In genomic region chr5:16918891-16919671, GRCh38 we compare ENCODE assay signal across 1 cellular context.
TF ChIP-seq lines count a peak whose summit lies in the region.

No MANE protein-coding gene starts in this region.

TF ChIP-seq in A549, 52 proteins besides CTCF, POLR2A, EP300 and RAD21 (continued from another document):
- no peak for TF ChIP-seq FOSL2 (IDR thresholded peaks at IDR 0.05)
- TF ChIP-seq FOSL2 (CRISPR knock-in tag; IDR thresholded peaks at IDR 0.05): no peak
- TF ChIP-seq USF2 (IDR thresholded peaks at IDR 0.05): no peak
- no peak for TF ChIP-seq BHLHE40 (IDR thresholded peaks at IDR 0.05; ENCODE audit: low read depth, low read length)
- no peak for TF ChIP-seq FOXS1 (CRISPR knock-in tag; IDR thresholded peaks at IDR 0.05)
- no peak for TF ChIP-seq MAZ (IDR thresholded peaks at IDR 0.05; ENCODE audit: borderline replicate concordance, low read depth, low read length)
- TF ChIP-seq ATOH8 (CRISPR knock-in tag; IDR thresholded peaks at IDR 0.05; ENCODE audit: low read depth): no peak
- no peak for TF ChIP-seq RNF2 (IDR thresholded peaks at IDR 0.05; ENCODE audit: borderline replicate concordance, low read depth)
- TF ChIP-seq HMGXB4 (CRISPR knock-in tag; IDR thresholded peaks at IDR 0.05; ENCODE audit: borderline replicate concordance): no peak
- TF ChIP-seq MAFK (IDR thresholded peaks at IDR 0.05; ENCODE audit: partially characterized antibody): no peak
- no peak for TF ChIP-seq SMC3 (IDR thresholded peaks at IDR 0.05)
- TF ChIP-seq FOSB (CRISPR knock-in tag; IDR thresholded peaks at IDR 0.05): no peak
- TF ChIP-seq KDM5A (IDR thresholded peaks at IDR 0.05): no peak
- TF ChIP-seq EHF (CRISPR knock-in tag; IDR thresholded peaks at IDR 0.05): no peak
